8 cellular contexts compared by ENCODE assay signal in genomic region chr6:32843979-32844838, GRCh38. TPM values are rescaled to one million over a fixed set of nuclear protein-coding genes. Genes with fewer than 3 reads are reported as not detected.
DNase-seq lines count a peak whose midpoint lies in the region; ATAC-seq and TF ChIP-seq lines count a peak whose summit lies in the region.

TSS of gene PSMB8 (minus strand) at chr6:32844047. CDS start at chr6:32843996, 51 bp downstream.

- intact Hi-C loops in breast epithelium (cut with DNase I; ENCODE audit: low total_unique reads): no loop called here

- no peaks in the 10 kb centered on the region for H3K27me3 ChIP-seq in WERI-Rb-1 (ENCODE audit: insufficient read depth, low read depth, severe bottlenecking)
- no peaks in the 10 kb centered on the region for H3K27me3 ChIP-seq in breast epithelium

- H3K36me3 ChIP-seq in WERI-Rb-1 (no peaks in the 10 kb centered on the region), breast epithelium (peaks cover 4% of the 10 kb centered on the region)

- no peaks in the 10 kb centered on the region for H3K9me3 ChIP-seq in WERI-Rb-1 (ENCODE audit: severe bottlenecking)
- H3K9me3 ChIP-seq in breast epithelium: no peaks in the 10 kb centered on the region

- DNase-seq in AG04449 (ENCODE audit: low read depth, low spot score): no peak
- DNase-seq in NCI-H2196 treated with DMSO at 0.1 percent for 48 hours (lab: John Stamatoyannopoulos, UW; ENCODE audit: unreplicated experiment): peak; percentile 97
- peak; percentile 99 for DNase-seq in WERI-Rb-1
- peak; percentile 95 to 98 for DNase-seq in breast epithelium (ENCODE audit: low spot score in 2 of 2)
- peak; percentile 95 for DNase-seq in iPS-NIHi11 (ENCODE audit: low spot score)

- CTCF ChIA-PET in AG04449 (lab: Yijun Ruan, JAX): interaction anchor here (1.0 to 11.4 kb wide), 6 partner anchors 11 to 285 kb away, joined by 3 to 402 read pairs (median 6); partner anchors contain the start of genes PSMB9 and TAP1

- H3K4me3 ChIP-seq in AG04449 (ENCODE audit: low read depth, low read length): peak within 1 kb of the TSS; percentile 76
- peak within 1 kb of the TSS; percentile 39 for H3K4me3 ChIP-seq in WERI-Rb-1 (ENCODE audit: low read depth, low read length)
- peak within 1 kb of the TSS; percentile 63 to 89 (median 84) for H3K4me3 ChIP-seq in breast epithelium
- H3K4me3 ChIP-seq in skin epidermis: peak within 1 kb of the TSS; percentile 68 to 85 (median 80)

- POLR2A ChIA-PET in AG04449 (lab: Yijun Ruan, JAX): interaction anchor here (1.0 to 1.6 kb wide), 2 partner anchors 9 to 128 kb away, joined by 4 read pairs; partner anchors contain the start of genes PSMB9 and TAP1

- 0 out of 2 replicates have a peak within 1 kb of the TSS, but pooled peaks have one; percentile 35 for H3K27ac ChIP-seq in WERI-Rb-1
- peak within 1 kb of the TSS; percentile 92 to 97 for H3K27ac ChIP-seq in breast epithelium
- peak within 1 kb of the TSS; percentile 93 to 100 (median 97) for H3K27ac ChIP-seq in skin epidermis

- peak; percentile 1 for TF ChIP-seq CTCF in AG04449 (IDR thresholded peaks at IDR 0.05; ENCODE audit: insufficient read depth, low read length, missing control alignments)
- TF ChIP-seq CTCF in WERI-Rb-1 (IDR thresholded peaks at IDR 0.05; ENCODE audit: low read depth, low read length): peak; percentile 30; the same call in 1 of the 2 replicates
- peak; percentile 11 to 27 (median 24) for TF ChIP-seq CTCF in breast epithelium (IDR thresholded peaks at IDR 0.05)

- TF ChIP-seq POLR2A in breast epithelium (IDR thresholded peaks at IDR 0.05): peak; percentile 93

- peaks cover 0 to 8% of the 10 kb centered on the region in 2 donors for H3K4me1 ChIP-seq in breast epithelium

- ATAC-seq in GM18873 (IDR thresholded peaks at IDR 0.05; ENCODE audit: low FRiP score, unreplicated experiment) (peak; percentile 60), HG03135 (IDR thresholded peaks at IDR 0.05; ENCODE audit: unreplicated experiment) (peak; percentile 71)

RNA-seq across cellular contexts. Expression of gene PSMB8, which starts in this region (rescaled TPM):
- total RNA-seq in breast epithelium: 10 to 100 TPM; 36.0 to 47.3 (median 44.9) TPM

Comparison
In these comparisons a context has a peak if more than half of its experiments do, and no peak if none do; other contexts are left out.
1. H3K27ac ChIP-seq: peak in every context shown above with its lines; median percentile 97 in skin epidermis; 94 in breast epithelium; 35 in WERI-Rb-1.